In genomic region chr2:25844089-25844488, GRCh38 we compare ENCODE assay signal across 24 cellular contexts. TPM values are rescaled to one million over a fixed set of nuclear protein-coding genes. Genes with fewer than 3 reads are reported as not detected.
DNase-seq lines count a peak whose midpoint lies in the region; ATAC-seq, FAIRE-seq and TF ChIP-seq lines count a peak whose summit lies in the region.
"Had no signal": no experiment of that assay in that cellular context is flagged by ENCODE, and none has a peak within 500 bp of the region (broad histone marks: within the 10 kb centered on the region; RNA-seq: fewer than 3 reads in every experiment).

No MANE protein-coding gene starts in this region.

- H4K20me1 ChIP-seq in HepG2 (ENCODE audit: insufficient read depth, low read length) (no peaks in the 10 kb centered on the region), astrocyte (ENCODE audit: insufficient read depth, low read length) (peaks cover 28% of the 10 kb centered on the region)

- no peak for TF ChIP-seq RAD21 in HepG2 (CRISPR knock-in tag; IDR thresholded peaks at IDR 0.05)

- H2AFZ ChIP-seq in HepG2 (ENCODE audit: low read length) = no peak overlapping the region
- H2AFZ ChIP-seq in astrocyte (ENCODE audit: low read depth, low read length) = no peak overlapping the region

- H3K9ac ChIP-seq in HepG2 (ENCODE audit: insufficient read depth, low read depth, low read length) (no peak overlapping the region), astrocyte (ENCODE audit: low read length) (no peak overlapping the region)

- H3K27me3 ChIP-seq in right lobe of liver = no peaks in the 10 kb centered on the region
- no peaks in the 10 kb centered on the region for H3K27me3 ChIP-seq in HepG2 (ENCODE audit: control insufficient read depth in 1 of 2, insufficient read depth in 2 of 2, low read length in 2 of 2)
- no peaks in the 10 kb centered on the region for H3K27me3 ChIP-seq in astrocyte (ENCODE audit: insufficient read depth, low read length)
- no peaks in the 10 kb centered on the region for H3K27me3 ChIP-seq in CD4-positive, alpha-beta T cell (ENCODE audit: control insufficient read depth, insufficient read depth, low read length)
- H3K27me3 ChIP-seq: upper lobe of left lung had no signal

- H3K4me3 ChIP-seq in right lobe of liver (no peak overlapping the region), HepG2 (replicated peaks in 1 of 3; ENCODE audit: insufficient read depth in 1 of 3, low read depth in 2 of 3, low read length in 3 of 3) (no peak overlapping the region), astrocyte (ENCODE audit: insufficient read depth, low read depth, low read length) (no peak overlapping the region), fibroblast of pulmonary artery (replicated peaks; ENCODE audit: low read depth, low read length) (no peak overlapping the region)
- H3K4me3 ChIP-seq: upper lobe of left lung had no signal

- H3K36me3 ChIP-seq in right lobe of liver (peaks cover 0 to 2% (median 0%) of the 10 kb centered on the region in 4 donors), HepG2 (replicated peaks in 1 of 2; ENCODE audit: control insufficient read depth in 1 of 2, insufficient read depth in 2 of 2, low read length in 2 of 2) (peaks cover 7 to 47% of the 10 kb centered on the region in 2 experiments; a peak in 4 of 5 replicates), astrocyte (ENCODE audit: insufficient read depth, low read length) (peaks cover 7% of the 10 kb centered on the region)

- peaks cover 36% of the 10 kb centered on the region for H3K79me2 ChIP-seq in HepG2 (ENCODE audit: insufficient read depth, low read length)
- peaks cover 34% of the 10 kb centered on the region for H3K79me2 ChIP-seq in astrocyte (ENCODE audit: insufficient read depth, low read length)

- TF ChIP-seq POLR2A in right lobe of liver (IDR thresholded peaks at IDR 0.05) (no peak), HepG2 (IDR thresholded peaks at IDR 0.05; ENCODE audit: insufficient read depth in 1 of 2, low read depth in 2 of 2, low read length in 2 of 2) (no peak)

- no TSS peak for BruUV-seq in HepG2 (replicated peaks; lab: Mats Ljungman, UMichigan)

- H3K27ac Mint-ChIP-seq in astrocyte (ENCODE audit: unreplicated experiment) = peak overlapping the region; percentile 84
- no peak overlapping the region for H3K27ac Mint-ChIP-seq in CD4-positive, alpha-beta T cell
- H3K27ac Mint-ChIP-seq: activated CD4-positive, alpha-beta T cell treated with anti-CD3 and anti-CD28 coated beads, Interleukin-2, amount 10 ng/mL, durations not matched to agents 7 days and 5 days; activated naive CD4-positive, alpha-beta T cell treated with anti-CD3 and anti-CD28 coated beads for 36 hours; nephron; progenitor cell of endocrine pancreas had no signal

- H3K4me1 ChIP-seq in right lobe of liver = peaks cover 0 to 7% (median 1%) of the 10 kb centered on the region in 4 donors
- peaks cover 3% of the 10 kb centered on the region for H3K4me1 ChIP-seq in HepG2 (ENCODE audit: insufficient read depth, low read length)
- H3K4me1 ChIP-seq in astrocyte (ENCODE audit: insufficient read depth, low read length) = no peaks in the 10 kb centered on the region
- H3K4me1 ChIP-seq: upper lobe of left lung had no signal

- H3K9me3 ChIP-seq in right lobe of liver (no peaks in the 10 kb centered on the region), HepG2 (ENCODE audit: low read length) (no peaks in the 10 kb centered on the region), astrocyte (ENCODE audit: insufficient read depth, low read depth, low read length) (no peaks in the 10 kb centered on the region)
- no peaks in the 10 kb centered on the region for H3K9me3 ChIP-seq in CD4-positive, alpha-beta T cell (ENCODE audit: control insufficient read depth, low read length)
- H3K9me3 ChIP-seq: upper lobe of left lung had no signal

- TF ChIP-seq CTCF in right lobe of liver (IDR thresholded peaks at IDR 0.05) (no peak), HepG2 (CRISPR knock-in tag; IDR thresholded peaks at IDR 0.05) (no peak), astrocyte (IDR thresholded peaks at IDR 0.05; ENCODE audit: insufficient read depth, low read depth, low read length) (no peak), fibroblast of pulmonary artery (IDR thresholded peaks at IDR 0.05; ENCODE audit: low read length, missing control alignments) (no peak)
- TF ChIP-seq CTCF in CD4-positive, alpha-beta T cell (IDR thresholded peaks at IDR 0.05) = no peak

- intact Hi-C loops in right lobe of liver (cut with DNase I) (no loop called here), HepG2 (cut with micrococcal nuclease; ENCODE audit: unreplicated experiment) (no loop called here)
- intact Hi-C loops in CD4-positive, alpha-beta T cell (cut with DNase I, micrococcal nuclease) = no loop called here

- H3K4me2 ChIP-seq in HepG2 (ENCODE audit: low read depth, low read length) (no peak overlapping the region), astrocyte (ENCODE audit: low read length) (no peak overlapping the region)

- peak overlapping the region; percentile 45 for H3K4me3 Mint-ChIP-seq in astrocyte (ENCODE audit: unreplicated experiment)
- H3K4me3 Mint-ChIP-seq in CD4-positive, alpha-beta T cell = no peak overlapping the region
- H3K4me3 Mint-ChIP-seq: activated CD4-positive, alpha-beta T cell treated with anti-CD3 and anti-CD28 coated beads, Interleukin-2, amount 10 ng/mL, durations not matched to agents 7 days and 5 days; activated naive CD4-positive, alpha-beta T cell treated with anti-CD3 and anti-CD28 coated beads for 36 hours; CD8-positive, alpha-beta memory T cell; nephron had no signal

- WGBS in right lobe of liver (ENCODE audit: insufficient coverage, low coverage, low lambda C conversion rate, missing lambda C conversion rate) = no CpG with 5 or more reads among the region's 1 CpG
- WGBS in HepG2 (ENCODE audit: low lambda C conversion rate) = 95% methylated on average over 1 of the region's 1 CpG

- TF ChIP-seq EP300 in HepG2 (IDR thresholded peaks at IDR 0.05; ENCODE audit: low read depth in 2 of 2, low read length in 2 of 2) (no peak), HepG2 (CRISPR knock-in tag; IDR thresholded peaks at IDR 0.05; ENCODE audit: borderline replicate concordance) (no peak)

- H3K4me1 Mint-ChIP-seq in astrocyte (ENCODE audit: low read depth, unreplicated experiment) = peaks cover 10% of the 10 kb centered on the region
- H3K4me1 Mint-ChIP-seq in CD4-positive, alpha-beta T cell (ENCODE audit: low read depth) = peaks cover 4% of the 10 kb centered on the region
- H3K4me1 Mint-ChIP-seq: activated CD4-positive, alpha-beta T cell treated with anti-CD3 and anti-CD28 coated beads, Interleukin-2, amount 10 ng/mL, durations not matched to agents 7 days and 5 days; nephron had no signal

- DNase-seq in right lobe of liver = no peak
- no peak for DNase-seq in HepG2 (ENCODE audit: low spot score)
- peak; percentile 38 for DNase-seq in astrocyte (ENCODE audit: low read depth)
- peak; percentile 49 for DNase-seq in fibroblast of pulmonary artery (ENCODE audit: low read depth)
- no peak for DNase-seq in OCI-M1 (lab: John Stamatoyannopoulos, UW)
- DNase-seq in CD4-positive, alpha-beta T cell = no peak
- no peak for DNase-seq in NCI-H2107 (lab: John Stamatoyannopoulos, UW)
- DNase-seq in KG1 (lab: John Stamatoyannopoulos, UW) = no peak
- DNase-seq: activated CD4-positive, alpha-beta T cell treated with anti-CD3 and anti-CD28 coated beads, Interleukin-2, amount 10 ng/mL, durations not matched to agents 7 days and 5 days; activated naive CD4-positive, alpha-beta T cell treated with anti-CD3 and anti-CD28 coated beads for 36 hours; activated T-cell treated with anti-CD3 and anti-CD28 coated beads for 4 hours; CD8-positive, alpha-beta memory T cell; effector memory CD4-positive, alpha-beta T cell; GOT3; MM.1S; NCI-H187 treated with DMSO at 0.1 percent for 48 hours; NCI-H510A; stimulated activated naive CD4-positive, alpha-beta T cell; upper lobe of left lung had no signal

- CTCF ChIA-PET in HepG2 (lab: Yijun Ruan, JAX; ENCODE audit: low intra/inter-chr PET ratio, low total read pairs) = no interaction called here
- CTCF ChIA-PET in CD4-positive, alpha-beta T cell (lab: Charles Lee) = no interaction called here

- H3K36me3 Mint-ChIP-seq in astrocyte (ENCODE audit: low read depth, unreplicated experiment) = peaks cover 2% of the 10 kb centered on the region
- peaks cover 45% of the 10 kb centered on the region for H3K36me3 Mint-ChIP-seq in CD4-positive, alpha-beta T cell (ENCODE audit: low read depth)

- FAIRE-seq in HepG2 (lab: Jason Lieb, UNC) = no peak
- FAIRE-seq in astrocyte (lab: Jason Lieb, UNC) = no peak
- FAIRE-seq: A204.1, G401.6, GM12892 had no signal

- ATAC-seq in right lobe of liver = peak in 3 of 4 donors; percentile 17 to 45 (median 27)
- ATAC-seq in HepG2 = no peak
- ATAC-seq in CD4-positive, alpha-beta T cell (ENCODE audit: poor library complexity) = no peak

- no peaks in the 10 kb centered on the region for H3K9me3 Mint-ChIP-seq in astrocyte (ENCODE audit: unreplicated experiment)
- H3K9me3 Mint-ChIP-seq in CD4-positive, alpha-beta T cell = no peaks in the 10 kb centered on the region
- H3K9me3 Mint-ChIP-seq: activated CD4-positive, alpha-beta T cell treated with anti-CD3 and anti-CD28 coated beads, Interleukin-2, amount 10 ng/mL, durations not matched to agents 7 days and 5 days; activated naive CD4-positive, alpha-beta T cell treated with anti-CD3 and anti-CD28 coated beads for 36 hours; CD8-positive, alpha-beta memory T cell; nephron had no signal

- H3K27me3 Mint-ChIP-seq in astrocyte (ENCODE audit: low read depth, unreplicated experiment) = no peaks in the 10 kb centered on the region
- H3K27me3 Mint-ChIP-seq in CD4-positive, alpha-beta T cell = no peaks in the 10 kb centered on the region
- H3K27me3 Mint-ChIP-seq: activated CD4-positive, alpha-beta T cell treated with anti-CD3 and anti-CD28 coated beads, Interleukin-2, amount 10 ng/mL, durations not matched to agents 7 days and 5 days; CD8-positive, alpha-beta memory T cell; progenitor cell of endocrine pancreas had no signal

- no peak overlapping the region for H3K27ac ChIP-seq in right lobe of liver
- H3K27ac ChIP-seq in HepG2 (ENCODE audit: extremely low read length, insufficient read depth, low read length) = no peak overlapping the region
- no peak overlapping the region for H3K27ac ChIP-seq in astrocyte (ENCODE audit: low read depth, low read length)
- no peak overlapping the region for H3K27ac ChIP-seq in CD4-positive, alpha-beta T cell (ENCODE audit: low read depth, low read length)
- H3K27ac ChIP-seq: upper lobe of left lung had no signal

- in situ Hi-C loops in HepG2 (cut with HindIII; ENCODE audit: extremely low pct_ligation_motif_present, low pct_unique_long_range_greater_than_20kb) = no loop called here

- POLR2A ChIA-PET in HepG2 (lab: Yijun Ruan, JAX) = no interaction called here
- POLR2A ChIA-PET in CD4-positive, alpha-beta T cell (lab: Charles Lee) = no interaction called here

RNA-seq across cellular contexts. Expression of gene ASXL2, which starts 34.2 kb away (rescaled TPM):
- total RNA-seq in right lobe of liver = 10 to 100 TPM in 5 of 6 experiments, 1 to 10 TPM in 1; 9.1 to 13.4 (median 12.0) TPM
- total RNA-seq in HepG2 (2016; rRNA removed; fragmentation: Illumina TruSeq; extraction: Trizol) = 12.1 and 20.6 TPM in 2 replicates
- 10.5 and 13.0 TPM in 2 replicates for total RNA-seq in HepG2 (2016; cell fraction: cytosol; rRNA removed; fragmentation: Illumina TruSeq; extraction: Trizol; ENCODE audit: low read depth)
- 11.7 and 17.6 TPM in 2 replicates for total RNA-seq in HepG2 (2016; cell fraction: insoluble cytoplasmic fraction; rRNA removed; fragmentation: Illumina TruSeq; extraction: Trizol)
- 6.6 and 10.3 TPM in 2 replicates for total RNA-seq in HepG2 (2016; cell fraction: membrane; rRNA removed; fragmentation: Illumina TruSeq; extraction: Trizol)
- total RNA-seq in HepG2 (2016; cell fraction: nucleus; rRNA removed; fragmentation: Illumina TruSeq; extraction: Trizol) = 17.4 and 19.6 TPM in 2 replicates
- polyA plus RNA-seq in HepG2 (2011; rRNA removed) = 15.3 and 19.2 TPM in 2 replicates
- polyA plus RNA-seq in HepG2 (2011; cell fraction: cytosol; rRNA removed) = 9.0 and 11.6 TPM in 2 replicates
- 13.3 and 14.0 TPM in 2 replicates for polyA plus RNA-seq in HepG2 (2011; cell fraction: nucleus; rRNA removed)
- polyA plus RNA-seq in HepG2 (2012) = 14.6 and 15.3 TPM in 2 replicates
- polyA plus RNA-seq in HepG2 (2016; cell fraction: cytosol; fragmentation: Illumina TruSeq; extraction: Trizol; ENCODE audit: low read depth) = 0.40 and 0.42 TPM in 2 replicates
- 12.3 and 15.6 TPM in 2 replicates for polyA plus RNA-seq in HepG2 (2016; cell fraction: insoluble cytoplasmic fraction; fragmentation: Illumina TruSeq; extraction: Trizol; ENCODE audit: low read depth)
- 1.3 and 1.6 TPM in 2 replicates for polyA plus RNA-seq in HepG2 (2016; cell fraction: membrane; fragmentation: Illumina TruSeq; extraction: Trizol; ENCODE audit: low read depth)
- polyA plus RNA-seq in HepG2 (2016; cell fraction: nucleus; fragmentation: Illumina TruSeq; extraction: Trizol; ENCODE audit: insufficient read depth, low read depth) = 17.3 and 20.1 TPM in 2 replicates
- 21.4 and 25.2 TPM in 2 replicates for polyA minus RNA-seq in HepG2 (2011; rRNA and poly(A)+ RNA removed; ENCODE audit: low replicate concordance)
- polyA minus RNA-seq in HepG2 (2011; cell fraction: cytosol; rRNA and poly(A)+ RNA removed) = 22.2 and 26.1 TPM in 2 replicates
- 39.1 and 42.6 TPM in 2 replicates for polyA minus RNA-seq in HepG2 (2011; cell fraction: nucleus; rRNA and poly(A)+ RNA removed)
- total RNA-seq in astrocyte = 21.9 and 25.8 TPM in 2 replicates
- total RNA-seq in CD4-positive, alpha-beta T cell = 10 to 100 TPM; 15.1 to 17.2 TPM

Comparison
In these comparisons a context has a peak if more than half of its experiments do, and no peak if none do; other contexts are left out.
1. ATAC-seq: peak in right lobe of liver (3 of 4); none in HepG2 (single experiment) and CD4-positive, alpha-beta T cell (single experiment).
2. DNase-seq: peak in astrocyte (single experiment) and fibroblast of pulmonary artery (single experiment); none in right lobe of liver (0 of 3), HepG2 (single experiment), OCI-M1 (single experiment), CD4-positive, alpha-beta T cell (0 of 10), NCI-H2107 (single experiment) and KG1 (single experiment).